ENCODE assay signal across 15 cellular contexts in genomic region chr4:22238742-22239141, GRCh38.
A peak's percentile ranks its signal among the peaks of the same experiment; 100 is the strongest.
DNase-seq lines count a peak whose midpoint lies in the region; ATAC-seq, FAIRE-seq and TF ChIP-seq lines count a peak whose summit lies in the region.
"Had no signal": no experiment of that assay in that cellular context is flagged by ENCODE, and none has a peak within 500 bp of the region (broad histone marks: within the 10 kb centered on the region; RNA-seq: fewer than 3 reads in every experiment).

No MANE protein-coding gene starts in this region.

- H2AFZ ChIP-seq in HepG2 (ENCODE audit: low read length), result no peak overlapping the region

- no peak for TF ChIP-seq EP300 in HepG2 (IDR thresholded peaks at IDR 0.05; ENCODE audit: low read depth in 2 of 2, low read length in 2 of 2)
- no peak for TF ChIP-seq EP300 in HepG2 (CRISPR knock-in tag; IDR thresholded peaks at IDR 0.05; ENCODE audit: borderline replicate concordance)

- H3K9ac ChIP-seq in HepG2 (ENCODE audit: insufficient read depth, low read depth, low read length), result no peak overlapping the region

- ATAC-seq in HepG2, result peak; percentile 77
- ATAC-seq in HG03135 (IDR thresholded peaks at IDR 0.05; ENCODE audit: unreplicated experiment), result no peak
- no peak for ATAC-seq in HG03432 (IDR thresholded peaks at IDR 0.05; ENCODE audit: unreplicated experiment)
- ATAC-seq: lower lobe of right lung had no signal

- no peak for TF ChIP-seq POLR2A in HepG2 (IDR thresholded peaks at IDR 0.05; ENCODE audit: insufficient read depth in 1 of 2, low read depth in 2 of 2, low read length in 2 of 2)

- H3K27me3 ChIP-seq in WERI-Rb-1 (ENCODE audit: insufficient read depth, low read depth, severe bottlenecking) (no peaks in the 10 kb centered on the region), HepG2 (ENCODE audit: control insufficient read depth in 1 of 2, insufficient read depth in 2 of 2, low read length in 2 of 2) (no peaks in the 10 kb centered on the region; a peak in 1 of 5 replicates)

- no peaks in the 10 kb centered on the region for H3K9me3 ChIP-seq in WERI-Rb-1 (ENCODE audit: severe bottlenecking)
- H3K9me3 ChIP-seq in HepG2 (ENCODE audit: low read length), result no peaks in the 10 kb centered on the region
- H3K9me3 ChIP-seq: lower lobe of right lung had no signal

- no peaks in the 10 kb centered on the region for H3K4me1 Mint-ChIP-seq in HFFc6 (ENCODE audit: low read depth)

- 55% methylated on average over 5 of the region's 5 CpGs for WGBS in HepG2 (ENCODE audit: low lambda C conversion rate)

- in situ Hi-C loops in ACHN (cut with HindIII; ENCODE audit: low pct_ligation_motif_present, low pct_unique_long_range_greater_than_20kb, low sequenced_read_pairs), result no loop called here
- in situ Hi-C loops in HepG2 (cut with HindIII; ENCODE audit: extremely low pct_ligation_motif_present, low pct_unique_long_range_greater_than_20kb), result no loop called here

- TF ChIP-seq RAD21 in HepG2 (CRISPR knock-in tag; IDR thresholded peaks at IDR 0.05), result no peak

- intact Hi-C loops in HepG2 (cut with micrococcal nuclease; ENCODE audit: unreplicated experiment), result loop anchor here (5.0 to 10.0 kb wide), 3 partner anchors 96 to 454 kb away; partner anchors contain the start of gene GBA3

- no peaks in the 10 kb centered on the region for H3K36me3 Mint-ChIP-seq in HFFc6 (ENCODE audit: low read depth)
- H3K36me3 Mint-ChIP-seq: CD4-positive, CD25-positive, alpha-beta regulatory T cell had no signal

- H3K27ac ChIP-seq in WERI-Rb-1 (no peak overlapping the region), HepG2 (ENCODE audit: extremely low read length, insufficient read depth, low read length) (no peak overlapping the region)
- H3K27ac ChIP-seq: lower lobe of right lung had no signal

- CTCF ChIA-PET in HepG2 (lab: Yijun Ruan, JAX; ENCODE audit: low intra/inter-chr PET ratio, low total read pairs), result interaction anchor here (1.1 kb wide), 1 partner anchor 150 kb away, joined by 3 read pairs; no protein-coding TSS in a partner anchor

- H4K20me1 ChIP-seq in HepG2 (ENCODE audit: insufficient read depth, low read length), result no peaks in the 10 kb centered on the region

- H3K36me3 ChIP-seq in WERI-Rb-1, result no peaks in the 10 kb centered on the region
- no peaks in the 10 kb centered on the region for H3K36me3 ChIP-seq in HepG2 (replicated peaks in 1 of 2; ENCODE audit: control insufficient read depth in 1 of 2, insufficient read depth in 2 of 2, low read length in 2 of 2)
- H3K36me3 ChIP-seq: lower lobe of right lung had no signal

- H3K79me2 ChIP-seq in HepG2 (ENCODE audit: insufficient read depth, low read length), result no peaks in the 10 kb centered on the region

- no peak overlapping the region for H3K27ac Mint-ChIP-seq in HFFc6
- H3K27ac Mint-ChIP-seq: CD4-positive, CD25-positive, alpha-beta regulatory T cell had no signal

- H3K4me1 ChIP-seq in HepG2 (ENCODE audit: insufficient read depth, low read length), result peaks cover 14% of the 10 kb centered on the region
- H3K4me1 ChIP-seq: lower lobe of right lung had no signal

- no TSS peak for BruUV-seq in HepG2 (replicated peaks; lab: Mats Ljungman, UMichigan)

- no peak overlapping the region for H3K4me3 Mint-ChIP-seq in HFFc6
- H3K4me3 Mint-ChIP-seq: CD4-positive, CD25-positive, alpha-beta regulatory T cell had no signal

- H3K27me3 Mint-ChIP-seq in HFFc6 (ENCODE audit: insufficient read depth), result peaks cover 2% of the 10 kb centered on the region; the same call in 1 of the 2 replicates
- H3K27me3 Mint-ChIP-seq: CD4-positive, CD25-positive, alpha-beta regulatory T cell had no signal

- TF ChIP-seq CTCF in HFFc6 (IDR thresholded peaks at IDR 0.05) (peak; percentile 26; the same call in 1 of the 2 replicates), WERI-Rb-1 (IDR thresholded peaks at IDR 0.05; ENCODE audit: low read depth, low read length) (peak; percentile 74), HepG2 (CRISPR knock-in tag; IDR thresholded peaks at IDR 0.05) (peak; percentile 36; the same call in 1 of the 2 replicates)

- POLR2A ChIA-PET in HepG2 (lab: Yijun Ruan, JAX), result no interaction called here

- FAIRE-seq in HepG2 (lab: Jason Lieb, UNC), result no peak
- FAIRE-seq: GM12891 had no signal

- DNase-seq in ACHN, result peak; percentile 14
- no peak for DNase-seq in HFFc6
- peak; percentile 12 for DNase-seq in WERI-Rb-1
- peak; percentile 2 for DNase-seq in HepG2 (ENCODE audit: low spot score)
- DNase-seq in HUDEP-2 (lab: John Stamatoyannopoulos, UW; ENCODE audit: unreplicated experiment in 76 of 76), result no peak
- DNase-seq in activated CD4-positive, alpha-beta T cell treated with anti-CD3 and anti-CD28 coated beads, Interleukin-2, amount 50 U/mL, for 48 hours, result no peak
- DNase-seq: activated CD8-positive, alpha-beta memory T cell treated with anti-CD3 and anti-CD28 coated beads, Interleukin-2, amount 50 U/mL, for 4 hours; CD4-positive, CD25-positive, alpha-beta regulatory T cell; IMR-90; lower lobe of right lung; NCI-H226; T-helper 9 cell had no signal

- peaks cover 8% of the 10 kb centered on the region for H3K9me3 Mint-ChIP-seq in HFFc6

- peak overlapping the region; percentile 56 for H3K4me2 ChIP-seq in HepG2 (ENCODE audit: low read depth, low read length)

- H3K4me3 ChIP-seq in WERI-Rb-1 (ENCODE audit: low read depth, low read length), result no peak overlapping the region
- peak overlapping the region in 1 of 3 experiments; percentile 9; a peak in 1 of 6 replicates for H3K4me3 ChIP-seq in HepG2 (replicated peaks in 1 of 3; ENCODE audit: insufficient read depth in 1 of 3, low read depth in 2 of 3, low read length in 3 of 3)
- H3K4me3 ChIP-seq: lower lobe of right lung had no signal

TF ChIP-seq in HepG2, 621 proteins besides CTCF, POLR2A, EP300 and RAD21:
- TF ChIP-seq STAG1 (CRISPR knock-in tag; IDR thresholded peaks at IDR 0.05), result peak; percentile 19; the same call in 1 of the 2 replicates
- TF ChIP-seq CBX5 (CRISPR knock-in tag; IDR thresholded peaks at IDR 0.05; ENCODE audit: borderline replicate concordance), result 0 out of 2 replicates have a peak, but pooled peaks have one; percentile 23
- TF ChIP-seq ZFP41 (CRISPR knock-in tag; IDR thresholded peaks at IDR 0.05; ENCODE audit: borderline replicate concordance), result no peak

Comparison
In these comparisons a context has a peak if more than half of its experiments do, and no peak if none do; other contexts are left out.
1. DNase-seq: peak in ACHN (single experiment), WERI-Rb-1 (single experiment) and HepG2 (single experiment); none in HFFc6 (single experiment), HUDEP-2 (0 of 76) and activated CD4-positive, alpha-beta T cell treated with anti-CD3 and anti-CD28 coated beads, Interleukin-2, amount 50 U/mL, for 48 hours (0 of 2).
2. Peak in every context shown above with its lines, with median percentiles within 50 percentile points of each other: CTCF ChIP-seq.